9 cellular contexts compared by ENCODE assay signal in genomic region chr12:108468149-108468968, GRCh38. TPM values are rescaled to one million over a fixed set of nuclear protein-coding genes. Genes with fewer than 3 reads are reported as not detected.
DNase-seq lines count a peak whose midpoint lies in the region; ATAC-seq and TF ChIP-seq lines count a peak whose summit lies in the region.
"Had no signal": no experiment of that assay in that cellular context is flagged by ENCODE, and none has a peak within 500 bp of the region (broad histone marks: within the 10 kb centered on the region; RNA-seq: fewer than 3 reads in every experiment).

No MANE protein-coding gene starts in this region.

- peaks cover under 1% of the 10 kb centered on the region; the same call in 1 of the 2 replicates for H3K9me3 Mint-ChIP-seq in WTC11

- 0 out of 2 replicates have a peak, but pooled peaks cover 3% of the 10 kb centered on the region for H3K4me1 Mint-ChIP-seq in WTC11

- no peak overlapping the region for H3K27ac Mint-ChIP-seq in WTC11
- H3K27ac Mint-ChIP-seq: activated naive CD4-positive, alpha-beta T cell treated with anti-CD3 and anti-CD28 coated beads, Interleukin-2, amount 50 U/mL, for 72 hours had no signal

- TF ChIP-seq CTCF in WTC11 (IDR thresholded peaks at IDR 0.05) = no peak

- no peaks in the 10 kb centered on the region for H3K36me3 Mint-ChIP-seq in WTC11
- H3K36me3 Mint-ChIP-seq: activated naive CD4-positive, alpha-beta T cell treated with anti-CD3 and anti-CD28 coated beads, Interleukin-2, amount 50 U/mL, for 72 hours had no signal

- ATAC-seq in WTC11 = peak; percentile 24; the same call in 1 of the 2 replicates
- ATAC-seq in GM18520 (IDR thresholded peaks at IDR 0.05; ENCODE audit: unreplicated experiment) = no peak
- no peak for ATAC-seq in GM18870 (IDR thresholded peaks at IDR 0.05; ENCODE audit: unreplicated experiment)
- ATAC-seq: activated naive CD4-positive, alpha-beta T cell treated with anti-CD3 and anti-CD28 coated beads, Interleukin-2, amount 50 U/mL, for 72 hours had no signal

- POLR2A ChIA-PET in WTC11 (lab: Charles Lee) = no interaction called here

- H3K4me3 Mint-ChIP-seq in WTC11 = no peak overlapping the region

- H3K27me3 Mint-ChIP-seq in WTC11 (ENCODE audit: low read depth) = no peaks in the 10 kb centered on the region

- DNase-seq in EH (ENCODE audit: low read depth) (peak; percentile 48), HPDE6-E6E7 (ENCODE audit: extremely low spot score) (peak; percentile 40), WTC11 (ENCODE audit: low spot score) (no peak), iPS-NIHi11 (ENCODE audit: low spot score) (peak; percentile 76), NCI-H128 (lab: John Stamatoyannopoulos, UW; ENCODE audit: unreplicated experiment) (no peak)
- no peak for DNase-seq in activated CD4-positive, CD25-positive, alpha-beta regulatory T cell treated with anti-CD3 and anti-CD28 coated beads, Interleukin-2, amount 50 U/mL, for 72 hours

- CTCF ChIA-PET in WTC11 (lab: Charles Lee) = interaction anchor here (0.9 to 1.4 kb wide), 3 partner anchors 11 to 475 kb away, joined by 3 to 6 read pairs (median 3); no protein-coding TSS in a partner anchor

TF ChIP-seq in WTC11, 78 proteins besides CTCF, POLR2A, EP300 and RAD21:
- TF ChIP-seq TEAD1 (CRISPR knock-in tag; IDR thresholded peaks at IDR 0.05) (0 out of 2 replicates have a peak, but pooled peaks have one; percentile 45), EMX1 (CRISPR knock-in tag; IDR thresholded peaks at IDR 0.05) (no peak)

RNA-seq across cellular contexts. Expression of gene FICD, which starts 46.7 kb away (rescaled TPM):
- total RNA-seq in WTC11 (2021) = 4.4 to 6.7 TPM (median 6.3 TPM) in 3 replicates

Comparison
In these comparisons a context has a peak if more than half of its experiments do, and no peak if none do; other contexts are left out.
1. DNase-seq: peak in EH (single experiment), HPDE6-E6E7 (single experiment) and iPS-NIHi11 (single experiment); none in WTC11 (single experiment), activated CD4-positive, CD25-positive, alpha-beta regulatory T cell treated with anti-CD3 and anti-CD28 coated beads, Interleukin-2, amount 50 U/mL, for 72 hours (single experiment) and NCI-H128 (single experiment).